ENCODE assay signal across 24 cellular contexts in the genomic region with DNA sequence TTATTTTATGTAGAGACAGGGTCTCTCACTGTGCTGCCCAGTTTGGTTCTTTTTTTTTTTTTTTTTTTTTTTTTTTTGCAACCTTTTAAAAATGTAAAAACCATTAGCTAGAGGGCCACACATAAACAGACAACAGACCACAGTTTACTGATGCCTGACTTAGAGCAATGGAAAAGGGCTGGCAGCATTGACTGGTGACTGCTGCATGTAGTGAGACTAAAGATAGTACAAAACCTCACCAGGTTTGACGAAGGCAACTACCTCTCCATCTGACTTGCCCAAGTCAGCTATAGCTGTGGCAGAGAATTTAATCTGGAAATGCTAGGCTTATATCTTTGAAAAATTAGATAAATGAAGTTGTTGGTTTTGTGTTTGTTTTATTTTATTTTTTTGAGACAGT.
DNase-seq lines count a peak whose midpoint lies in the region; ATAC-seq and TF ChIP-seq lines count a peak whose summit lies in the region.
"Had no signal": no experiment of that assay in that cellular context is flagged by ENCODE, and none has a peak within 500 bp of the region (broad histone marks: within the 10 kb centered on the region; RNA-seq: fewer than 3 reads in every experiment).

No MANE protein-coding gene starts in this region.

- no peaks in the 10 kb centered on the region for H3K36me3 Mint-ChIP-seq in mesothelial cell of epicardium
- H3K36me3 Mint-ChIP-seq: activated naive CD8-positive, alpha-beta T cell treated with anti-CD3 and anti-CD28 coated beads for 36 hours; type B pancreatic cell had no signal

- no peak overlapping the region for H4K8ac ChIP-seq in mesenchymal stem cell (ENCODE audit: low read length)

- ATAC-seq in Right ventricle myocardium inferior = no peak
- no peak for ATAC-seq in HG02840 (IDR thresholded peaks at IDR 0.05; ENCODE audit: low FRiP score, unreplicated experiment)

- no peak overlapping the region for H2BK12ac ChIP-seq in mesenchymal stem cell (ENCODE audit: low read length in 2 of 2)

- H3K27ac ChIP-seq in left ventricle myocardium inferior (replicated peaks) = peak overlapping the region; percentile 74
- peak overlapping the region; percentile 96 for H3K27ac ChIP-seq in VCaP
- no peak overlapping the region for H3K27ac ChIP-seq in mesenchymal stem cell (ENCODE audit: low read length, poor library complexity, severe bottlenecking)
- peak overlapping the region; percentile 77 for H3K27ac ChIP-seq in vagina
- peak overlapping the region in 1 of 2 donors; percentile 83 for H3K27ac ChIP-seq in ovary

- intact Hi-C loops in left ventricle myocardium inferior (cut with micrococcal nuclease) = no loop called here
- intact Hi-C loops in Right ventricle myocardium inferior (cut with DNase I) = no loop called here
- intact Hi-C loops in vagina (cut with DNase I) = no loop called here
- intact Hi-C loops in ovary (cut with DNase I) = no loop called here

- no peak overlapping the region for H2BK15ac ChIP-seq in mesenchymal stem cell (ENCODE audit: low read depth, poor library complexity, severe bottlenecking)

- DNase-seq in left ventricle myocardium inferior = no peak
- DNase-seq in Right ventricle myocardium inferior (ENCODE audit: missing footprints) = no peak
- peak; percentile 47 for DNase-seq in mesenchymal stem cell
- DNase-seq in vagina (ENCODE audit: extremely low spot score in 2 of 2) = no peak
- no peak for DNase-seq in ovary
- no peak for DNase-seq in mesothelial cell of epicardium (ENCODE audit: low spot score in 2 of 2, unreplicated experiment in 2 of 2)
- DNase-seq: activated CD4-positive, alpha-beta T cell treated with anti-CD3 and anti-CD28 coated beads, Interleukin-2, amount 50 U/mL, for 4 hours; activated CD8-positive, alpha-beta memory T cell treated with anti-CD3 and anti-CD28 coated beads, Interleukin-2, amount 50 U/mL, for 4 hours; activated naive CD8-positive, alpha-beta T cell treated with anti-CD3 and anti-CD28 coated beads for 36 hours; BE2C; cerebellar nuclear complex; DMS79 treated with DMSO at 0.1 percent for 48 hours; foreskin fibroblast; H7; mucosa of descending colon; NCI-H1105; NCI-H2029 treated with DMSO at 0.1 percent for 48 hours; NCI-H774; posterior cingulate gyrus; sigmoid colon had no signal

- H3K4me1 ChIP-seq in left ventricle myocardium inferior (peaks cover 13% of the 10 kb centered on the region), mesenchymal stem cell (ENCODE audit: control insufficient read depth, insufficient read depth, low read depth, low read length) (peaks cover 2% of the 10 kb centered on the region), vagina (peaks cover 29% of the 10 kb centered on the region), ovary (ENCODE audit: insufficient read depth) (peaks cover 9% of the 10 kb centered on the region)
- H3K4me1 ChIP-seq: BE2C had no signal

- H3K4me3 ChIP-seq in left ventricle myocardium inferior (no peak overlapping the region), mesenchymal stem cell (ENCODE audit: insufficient read depth in 1 of 2, low read depth in 1 of 2, low read length in 2 of 2) (no peak overlapping the region), vagina (no peak overlapping the region), ovary (no peak overlapping the region)
- H3K4me3 ChIP-seq: mucosa of descending colon, sigmoid colon had no signal

- H3K9me3 ChIP-seq in left ventricle myocardium inferior (replicated peaks) (no peaks in the 10 kb centered on the region), mesenchymal stem cell (ENCODE audit: control insufficient read depth, low read length) (no peaks in the 10 kb centered on the region), vagina (no peaks in the 10 kb centered on the region), ovary (no peaks in the 10 kb centered on the region)
- H3K9me3 ChIP-seq: BE2C, mucosa of descending colon, sigmoid colon had no signal

- H3K79me1 ChIP-seq in mesenchymal stem cell (replicated peaks; ENCODE audit: low read length, poor library complexity, severe bottlenecking) = no peaks in the 10 kb centered on the region

- H2BK5ac ChIP-seq in mesenchymal stem cell (ENCODE audit: low read depth, low read length, poor library complexity, severe bottlenecking) = no peak overlapping the region

- no peak overlapping the region for H2AFZ ChIP-seq in mesenchymal stem cell (ENCODE audit: low read depth, low read length)

- 100% methylated on average over 1 of the region's 1 CpG for WGBS in mesenchymal stem cell
- 86 to 98% (median 98%) methylated on average over 1 of the region's 1 CpG for WGBS in ovary, 3 donors

- no peak overlapping the region for H3K14ac ChIP-seq in mesenchymal stem cell (ENCODE audit: low read length in 2 of 2)

- TF ChIP-seq CTCF in left ventricle myocardium inferior (IDR thresholded peaks at IDR 0.05; ENCODE audit: borderline replicate concordance) = no peak
- no peak for TF ChIP-seq CTCF in VCaP (conservative IDR thresholded peaks at IDR 0.05)
- TF ChIP-seq CTCF in vagina (IDR thresholded peaks at IDR 0.05) = no peak
- TF ChIP-seq CTCF in ovary (IDR thresholded peaks at IDR 0.05) = no peak
- no peak for TF ChIP-seq CTCF in mesothelial cell of epicardium (IDR thresholded peaks at IDR 0.05; ENCODE audit: unreplicated experiment)

- H3K4me2 ChIP-seq in mesenchymal stem cell (ENCODE audit: low read length, poor library complexity, severe bottlenecking) = no peak overlapping the region

- H3K4ac ChIP-seq in mesenchymal stem cell (ENCODE audit: low read depth in 1 of 2, low read length in 2 of 2) = no peak overlapping the region

- no peaks in the 10 kb centered on the region for H3K9me3 Mint-ChIP-seq in mesothelial cell of epicardium
- H3K9me3 Mint-ChIP-seq: activated naive CD8-positive, alpha-beta T cell treated with anti-CD3 and anti-CD28 coated beads for 36 hours; neural crest cell; type B pancreatic cell had no signal

- H3K4me1 Mint-ChIP-seq in mesothelial cell of epicardium = peaks cover 11% of the 10 kb centered on the region

- H2AK5ac ChIP-seq in mesenchymal stem cell (ENCODE audit: low read length, severe bottlenecking) = peak overlapping the region; percentile 68

- no peak overlapping the region for H2BK120ac ChIP-seq in mesenchymal stem cell (ENCODE audit: low read depth, low read length)

- no peak overlapping the region for H3K18ac ChIP-seq in mesenchymal stem cell (ENCODE audit: low read depth in 1 of 2, low read length in 2 of 2)

- no peak overlapping the region for H3K27ac Mint-ChIP-seq in mesothelial cell of epicardium
- H3K27ac Mint-ChIP-seq: activated naive CD8-positive, alpha-beta T cell treated with anti-CD3 and anti-CD28 coated beads for 36 hours had no signal

- H4K91ac ChIP-seq in mesenchymal stem cell (ENCODE audit: low read length) = no peak overlapping the region

- TF ChIP-seq POLR2A in vagina (IDR thresholded peaks at IDR 0.05) (no peak), ovary (IDR thresholded peaks at IDR 0.05) (no peak)

- no peak overlapping the region for H3K4me3 Mint-ChIP-seq in mesothelial cell of epicardium
- H3K4me3 Mint-ChIP-seq: activated naive CD8-positive, alpha-beta T cell treated with anti-CD3 and anti-CD28 coated beads for 36 hours; neural crest cell; type B pancreatic cell had no signal

- H3K9ac ChIP-seq in mesenchymal stem cell (ENCODE audit: low read length) = peak overlapping the region; percentile 85

- no peaks in the 10 kb centered on the region for H3K36me3 ChIP-seq in left ventricle myocardium inferior
- H3K36me3 ChIP-seq in mesenchymal stem cell (ENCODE audit: control insufficient read depth in 1 of 2, insufficient read depth in 2 of 2, low read depth in 1 of 2, low read length in 2 of 2) = no peaks in the 10 kb centered on the region
- no peaks in the 10 kb centered on the region for H3K36me3 ChIP-seq in vagina
- H3K36me3 ChIP-seq in ovary = no peaks in the 10 kb centered on the region
- H3K36me3 ChIP-seq: BE2C, sigmoid colon had no signal

- H3K27me3 ChIP-seq in left ventricle myocardium inferior (ENCODE audit: low read depth) (no peaks in the 10 kb centered on the region), mesenchymal stem cell (ENCODE audit: control insufficient read depth in 1 of 2, insufficient read depth in 1 of 2, low read length in 2 of 2) (no peaks in the 10 kb centered on the region), vagina (no peaks in the 10 kb centered on the region), ovary (no peaks in the 10 kb centered on the region)
- H3K27me3 ChIP-seq: BE2C, sigmoid colon had no signal

- no peak for TF ChIP-seq EP300 in ovary (IDR thresholded peaks at IDR 0.05)

- H3K27me3 Mint-ChIP-seq in mesothelial cell of epicardium (ENCODE audit: low read depth) = no peaks in the 10 kb centered on the region
- H3K27me3 Mint-ChIP-seq: activated naive CD8-positive, alpha-beta T cell treated with anti-CD3 and anti-CD28 coated beads for 36 hours; type B pancreatic cell had no signal

- no peak overlapping the region for H3K23ac ChIP-seq in mesenchymal stem cell (ENCODE audit: low read length in 2 of 2)
